ENCODE assay signal across 16 cellular contexts in genomic region chr17:59527325-59527917, GRCh38.
"Had no signal": no experiment of that assay in that cellular context is flagged by ENCODE, and none has a peak within 500 bp of the region (broad histone marks: within the 10 kb centered on the region; RNA-seq: fewer than 3 reads in every experiment).

No MANE protein-coding gene starts in this region.

- H3K27me3 ChIP-seq: cardiac muscle cell, upper lobe of right lung had no signal

- H3K79me2 ChIP-seq: parathyroid adenoma had no signal

- H3K4me2 ChIP-seq: smooth muscle cell had no signal

- DNase-seq: activated CD4-positive, alpha-beta memory T cell treated with anti-CD3 and anti-CD28 coated beads for 36 hours; activated CD4-positive, alpha-beta T cell treated with anti-CD3 and anti-CD28 coated beads for 4 hours; islet precursor cell; left colon; lower lobe of right lung; stimulated activated CD4-positive, alpha-beta T cell treated with anti-CD3 and anti-CD28 coated beads, Interleukin-4, amount 100 ng/mL, for 24 hours; T-helper 2 cell; upper lobe of right lung had no signal

- FAIRE-seq: frontal cortex had no signal

- H3K4me1 ChIP-seq: lower lobe of right lung, parathyroid adenoma, upper lobe of right lung had no signal

- H3K4me3 ChIP-seq: cardiac muscle cell, lower lobe of right lung, smooth muscle cell, thoracic aorta, upper lobe of right lung had no signal

- ATAC-seq: left colon; lower lobe of right lung; sciatic nerve; stimulated activated memory B cell treated with anti-CD40 and anti-IgM and Interleukin-4, amounts not matched to agents 10 μg/mL and 1 μg/mL and 100 μg/mL, for 72 hours; upper lobe of right lung; WTC11 had no signal

- H3K9ac ChIP-seq: parathyroid adenoma had no signal

- H3K27ac ChIP-seq: cardiac muscle cell, lower lobe of right lung, parathyroid adenoma, thoracic aorta, upper lobe of right lung had no signal

- H2AFZ ChIP-seq: parathyroid adenoma had no signal

- H3K9me3 ChIP-seq: lower lobe of right lung, thoracic aorta, upper lobe of right lung had no signal

- H3K36me3 ChIP-seq: cardiac muscle cell, lower lobe of right lung, thoracic aorta, upper lobe of right lung had no signal
